Comparison of ENCODE assay signal across 18 cellular contexts in the genomic region with DNA sequence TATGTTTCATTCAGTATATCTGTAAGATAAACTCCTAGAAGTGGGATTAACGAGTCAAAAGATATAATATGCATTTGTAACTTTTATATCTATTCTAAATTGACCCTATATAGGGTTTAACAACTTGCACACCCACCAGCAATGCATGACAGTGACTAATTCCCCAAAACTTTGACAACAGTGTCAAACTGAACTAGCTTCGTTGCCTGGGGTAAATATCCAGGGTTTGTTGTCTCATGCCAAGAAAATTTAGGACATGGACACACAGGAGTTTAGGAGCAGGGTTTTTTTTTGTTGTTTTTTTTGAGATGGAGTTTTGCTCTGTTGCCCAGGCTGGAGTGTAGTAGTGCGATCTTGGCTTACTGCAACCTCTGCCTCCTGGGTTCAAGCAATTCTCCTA. TPM values are rescaled to one million over a fixed set of nuclear protein-coding genes. Genes with fewer than 3 reads are reported as not detected.
DNase-seq lines count a peak whose midpoint lies in the region; ATAC-seq lines count a peak whose summit lies in the region.
"Had no signal": no experiment of that assay in that cellular context is flagged by ENCODE, and none has a peak within 500 bp of the region (broad histone marks: within the 10 kb centered on the region; RNA-seq: fewer than 3 reads in every experiment).

No MANE protein-coding gene starts in this region.

- H3K23ac ChIP-seq in trophoblast cell (ENCODE audit: low read length) = no peak overlapping the region

- no peak overlapping the region for H4K8ac ChIP-seq in trophoblast cell (ENCODE audit: low read depth, low read length)

- no peak overlapping the region for H2BK12ac ChIP-seq in trophoblast cell (ENCODE audit: low read length)

- H3K18ac ChIP-seq in trophoblast cell (ENCODE audit: low read length) = no peak overlapping the region

- H2BK5ac ChIP-seq in trophoblast cell (ENCODE audit: low read depth, low read length, poor library complexity) = no peak overlapping the region

- no peaks in the 10 kb centered on the region for H3K27me3 Mint-ChIP-seq in activated naive CD4-positive, alpha-beta T cell treated with anti-CD3 and anti-CD28 coated beads, Interleukin-2, amount 10 ng/mL, durations not matched to agents 7 days and 5 days
- no peaks in the 10 kb centered on the region for H3K27me3 Mint-ChIP-seq in central memory CD8-positive, alpha-beta T cell
- H3K27me3 Mint-ChIP-seq: dendritic cell treated with granulocyte-macrophage colony-stimulating factor and Interleukin-4, amounts not matched to agents 40 ng/mL and 50 ng/mL, for 4 days had no signal

- no CpG with 5 or more reads among the region's 3 CpGs for WGBS in trophoblast cell (ENCODE audit: extremely low coverage, insufficient coverage, insufficient read length)

- H3K4me1 ChIP-seq in SJSA1 (replicated peaks) = peaks cover 32% of the 10 kb centered on the region
- H3K4me1 ChIP-seq in trophoblast cell (ENCODE audit: control insufficient read depth in 1 of 2, insufficient read depth in 2 of 2, low read length in 2 of 2) = peaks cover 0 to 8% of the 10 kb centered on the region in 2 experiments
- H3K4me1 ChIP-seq: parathyroid adenoma had no signal

- peaks cover 6% of the 10 kb centered on the region for H3K79me1 ChIP-seq in trophoblast cell (ENCODE audit: low read length)

- peaks cover 32% of the 10 kb centered on the region for H3K4me1 Mint-ChIP-seq in activated naive CD4-positive, alpha-beta T cell treated with anti-CD3 and anti-CD28 coated beads, Interleukin-2, amount 10 ng/mL, durations not matched to agents 7 days and 5 days
- peaks cover 30% of the 10 kb centered on the region for H3K4me1 Mint-ChIP-seq in central memory CD8-positive, alpha-beta T cell

- CTCF ChIA-PET in activated naive CD4-positive, alpha-beta T cell treated with anti-CD3 and anti-CD28 coated beads, Interleukin-2, amount 10 ng/mL, durations not matched to agents 7 days and 5 days (lab: Charles Lee) = no interaction called here

- no peak for ATAC-seq in central memory CD8-positive, alpha-beta T cell (replicated peaks; ENCODE audit: extremely low read depth, poor library complexity, severe bottlenecking)
- ATAC-seq: Right ventricle myocardium inferior had no signal

- H4K12ac ChIP-seq in trophoblast cell (ENCODE audit: low read depth, low read length) = no peak overlapping the region

- H3K36me3 ChIP-seq in SJSA1 (peaks cover 54% of the 10 kb centered on the region), trophoblast cell (ENCODE audit: control insufficient read depth in 1 of 2, insufficient read depth in 2 of 2, low read length in 2 of 2) (peaks cover 7 to 13% of the 10 kb centered on the region in 2 experiments)

- H3K14ac ChIP-seq in trophoblast cell (ENCODE audit: low read length) = no peak overlapping the region

- no peak for DNase-seq in activated naive CD4-positive, alpha-beta T cell treated with anti-CD3 and anti-CD28 coated beads, Interleukin-2, amount 10 ng/mL, durations not matched to agents 7 days and 5 days
- DNase-seq in activated naive CD4-positive, alpha-beta T cell treated with Interleukin-2 at 50 U/mL for 16 hours = no peak
- peak in 1 of 2 experiments; percentile 42 for DNase-seq in SJSA1 (ENCODE audit: low read depth in 1 of 2, low spot score in 2 of 2)
- no peak for DNase-seq in central memory CD8-positive, alpha-beta T cell (ENCODE audit: low spot score in 2 of 2)
- peak; percentile 72 to 92 for DNase-seq in trophoblast cell
- no peak for DNase-seq in anterior cingulate cortex (lab: John Stamatoyannopoulos, UW)
- DNase-seq in occipital lobe (lab: John Stamatoyannopoulos, UW) = no peak
- DNase-seq in NCI-H446 treated with DMSO at 0.1 percent for 48 hours (lab: John Stamatoyannopoulos, UW) = no peak
- DNase-seq: ACHN, HCEC 1CT, Kasumi-1, NCI-H1694, NCI-H526 treated with DMSO at 0.1 percent for 48 hours, WERI-Rb-1 had no signal

- H3K9me3 Mint-ChIP-seq in activated naive CD4-positive, alpha-beta T cell treated with anti-CD3 and anti-CD28 coated beads, Interleukin-2, amount 10 ng/mL, durations not matched to agents 7 days and 5 days = no peaks in the 10 kb centered on the region
- no peaks in the 10 kb centered on the region for H3K9me3 Mint-ChIP-seq in central memory CD8-positive, alpha-beta T cell
- H3K9me3 Mint-ChIP-seq: dendritic cell treated with granulocyte-macrophage colony-stimulating factor and Interleukin-4, amounts not matched to agents 40 ng/mL and 50 ng/mL, for 4 days had no signal

- H3K4me2 ChIP-seq in trophoblast cell (ENCODE audit: low read length) = no peak overlapping the region

- H3K4me3 Mint-ChIP-seq in activated naive CD4-positive, alpha-beta T cell treated with anti-CD3 and anti-CD28 coated beads, Interleukin-2, amount 10 ng/mL, durations not matched to agents 7 days and 5 days = no peak overlapping the region
- H3K4me3 Mint-ChIP-seq in central memory CD8-positive, alpha-beta T cell = peak overlapping the region; percentile 96

- H3K27ac ChIP-seq in SJSA1 (peak overlapping the region; percentile 45), trophoblast cell (ENCODE audit: low read depth, low read length) (no peak overlapping the region)
- H3K27ac ChIP-seq: parathyroid adenoma, WERI-Rb-1 had no signal

- no peak overlapping the region for H2AFZ ChIP-seq in trophoblast cell (ENCODE audit: insufficient read depth, low read length, poor library complexity)
- H2AFZ ChIP-seq: parathyroid adenoma had no signal

- H3K79me2 ChIP-seq in trophoblast cell (ENCODE audit: control insufficient read depth, insufficient read depth, low read length, poor library complexity) = peaks cover 14% of the 10 kb centered on the region

- H3K27ac Mint-ChIP-seq in activated naive CD4-positive, alpha-beta T cell treated with anti-CD3 and anti-CD28 coated beads, Interleukin-2, amount 10 ng/mL, durations not matched to agents 7 days and 5 days = peak overlapping the region; percentile 95
- H3K27ac Mint-ChIP-seq in central memory CD8-positive, alpha-beta T cell (ENCODE audit: low read depth) = peak overlapping the region; percentile 97

- no peak overlapping the region for H2BK120ac ChIP-seq in trophoblast cell (ENCODE audit: insufficient read depth, low read length, poor library complexity)

- no peak overlapping the region for H4K91ac ChIP-seq in trophoblast cell (ENCODE audit: low read depth, low read length)

- no peak overlapping the region for H3K9ac ChIP-seq in trophoblast cell (ENCODE audit: low read length)
- H3K9ac ChIP-seq: parathyroid adenoma had no signal

- H3K9me3 ChIP-seq in SJSA1 (replicated peaks) (no peaks in the 10 kb centered on the region), trophoblast cell (ENCODE audit: insufficient read depth, low read depth, low read length) (no peaks in the 10 kb centered on the region)

- H3K27me3 ChIP-seq in SJSA1 (replicated peaks) (no peaks in the 10 kb centered on the region), trophoblast cell (ENCODE audit: insufficient read depth, low read length) (no peaks in the 10 kb centered on the region)

- no peak overlapping the region for H2AK5ac ChIP-seq in trophoblast cell (ENCODE audit: low read length)

- peaks cover 18% of the 10 kb centered on the region for H3K36me3 Mint-ChIP-seq in activated naive CD4-positive, alpha-beta T cell treated with anti-CD3 and anti-CD28 coated beads, Interleukin-2, amount 10 ng/mL, durations not matched to agents 7 days and 5 days
- H3K36me3 Mint-ChIP-seq in central memory CD8-positive, alpha-beta T cell (ENCODE audit: insufficient read depth) = peaks cover 30% of the 10 kb centered on the region

- H3K4ac ChIP-seq in trophoblast cell (ENCODE audit: low read depth, low read length) = no peak overlapping the region

- H3K4me3 ChIP-seq in SJSA1 (no peak overlapping the region), trophoblast cell (ENCODE audit: low read depth, low read length) (no peak overlapping the region)
- H3K4me3 ChIP-seq: lung had no signal

RNA-seq across cellular contexts. Expression of a gene that starts 5.1 kb away (rescaled TPM):
- total RNA-seq in SJSA1 (2014; rRNA removed; shearing (Covaris generic)) = 109 and 179 TPM in 2 replicates
- 142 and 148 TPM in 2 replicates for polyA plus RNA-seq in trophoblast cell (2013)
- 62.9 TPM for total RNA-seq in occipital lobe

RNA-seq across cellular contexts. Expression of a gene that starts 15.7 kb away (rescaled TPM):
- 0.08 TPM in 1 of 2 replicates, not detected in the other for total RNA-seq in SJSA1 (2014; rRNA removed; shearing (Covaris generic))
- 0.08 and 0.32 TPM in 2 replicates for polyA plus RNA-seq in trophoblast cell (2013)
- total RNA-seq in occipital lobe = 0.16 TPM

Comparison
In these comparisons a context has a peak if more than half of its experiments do, and no peak if none do; other contexts are left out.
1. DNase-seq: peak in trophoblast cell (2 of 2); none in activated naive CD4-positive, alpha-beta T cell treated with anti-CD3 and anti-CD28 coated beads, Interleukin-2, amount 10 ng/mL, durations not matched to agents 7 days and 5 days (single experiment), activated naive CD4-positive, alpha-beta T cell treated with Interleukin-2 at 50 U/mL for 16 hours (single experiment), central memory CD8-positive, alpha-beta T cell (0 of 2), anterior cingulate cortex (0 of 58), occipital lobe (single experiment) and NCI-H446 treated with DMSO at 0.1 percent for 48 hours (single experiment).